In genomic region chr7:100888988-100889760, GRCh38 we compare ENCODE assay signal across 8 cellular contexts. TPM values are rescaled to one million over a fixed set of nuclear protein-coding genes. Genes with fewer than 3 reads are reported as not detected.
DNase-seq lines count a peak whose midpoint lies in the region; ATAC-seq and TF ChIP-seq lines count a peak whose summit lies in the region.

Gene UFSP1 (minus strand): TSS chr7:100889715. CDS start chr7:100889271, 444 bp downstream.

- H3K36me3 ChIP-seq in adrenal gland (replicated peaks in 1 of 2) = peaks cover 0 to 43% of the 10 kb centered on the region in 2 donors

- H3K9me3 ChIP-seq in adrenal gland (replicated peaks in 1 of 3) = no peaks in the 10 kb centered on the region

- DNase-seq in CMK (ENCODE audit: low read depth) (peak; percentile 89), HT-29 (ENCODE audit: low spot score) (peak; percentile 28), adrenal gland (peak in 3 of 7 donors; percentile 43 to 73 (median 67)), iris pigment epithelial cell (ENCODE audit: low read depth) (peak; percentile 11), NCI-H1105 (lab: John Stamatoyannopoulos, UW) (no peak), NCI-H1436 treated with DMSO at 0.1 percent for 48 hours (lab: John Stamatoyannopoulos, UW) (no peak)
- no peak for DNase-seq in stimulated activated naive CD8-positive, alpha-beta T cell treated with anti-CD3 and anti-CD28 coated beads, Interleukin-15, amount 100 ng/mL, for 72 hours

- peak within 1 kb of the TSS; percentile 15 to 65 (median 32) for H3K4me3 ChIP-seq in adrenal gland

- intact Hi-C loops in adrenal gland (cut with DNase I) = no loop called here

- 4 to 6% (median 4%) methylated on average over 13 to 71 of the region's 73 CpGs; no CpG with 5 or more reads in 1 of the 4 donors for WGBS in adrenal gland, 4 donors

- peak within 1 kb of the TSS; percentile 74 to 94 (median 81) for H3K27ac ChIP-seq in adrenal gland

- no peaks in the 10 kb centered on the region for H3K9me3 Mint-ChIP-seq in stimulated activated naive CD8-positive, alpha-beta T cell treated with anti-CD3 and anti-CD28 coated beads, Interleukin-15, amount 100 ng/mL, for 72 hours

- no peak for TF ChIP-seq POLR2A in adrenal gland (IDR thresholded peaks at IDR 0.05)

- H3K4me3 Mint-ChIP-seq in stimulated activated naive CD8-positive, alpha-beta T cell treated with anti-CD3 and anti-CD28 coated beads, Interleukin-15, amount 100 ng/mL, for 72 hours = peak within 1 kb of the TSS; percentile 82 to 94

- peak in 3 of 6 experiments; percentile 6 to 33 (median 21) for TF ChIP-seq CTCF in adrenal gland (IDR thresholded peaks at IDR 0.05)

- H3K4me1 Mint-ChIP-seq in stimulated activated naive CD8-positive, alpha-beta T cell treated with anti-CD3 and anti-CD28 coated beads, Interleukin-15, amount 100 ng/mL, for 72 hours = peaks cover 65% of the 10 kb centered on the region

- peaks cover 42% of the 10 kb centered on the region for H3K27me3 Mint-ChIP-seq in stimulated activated naive CD8-positive, alpha-beta T cell treated with anti-CD3 and anti-CD28 coated beads, Interleukin-15, amount 100 ng/mL, for 72 hours

- peaks cover 16 to 35% of the 10 kb centered on the region in 2 donors for H3K4me1 ChIP-seq in adrenal gland (replicated peaks in 1 of 2)

- H3K27me3 ChIP-seq in adrenal gland = no peaks in the 10 kb centered on the region

- peak within 1 kb of the TSS; percentile 28 to 87 for H3K27ac Mint-ChIP-seq in stimulated activated naive CD8-positive, alpha-beta T cell treated with anti-CD3 and anti-CD28 coated beads, Interleukin-15, amount 100 ng/mL, for 72 hours

- peak; percentile 38 for ATAC-seq in GM19452 (IDR thresholded peaks at IDR 0.05; ENCODE audit: unreplicated experiment)
- ATAC-seq in stimulated activated naive CD8-positive, alpha-beta T cell treated with anti-CD3 and anti-CD28 coated beads, Interleukin-15, amount 100 ng/mL, for 72 hours = peak; percentile 57

RNA-seq across cellular contexts. Expression of gene UFSP1, which starts in this region (rescaled TPM):
- total RNA-seq in HT-29 (2014; rRNA removed; shearing (Covaris generic)) = 30.4 and 31.0 TPM in 2 replicates
- total RNA-seq in adrenal gland = 10 to 100 TPM in 1 of 8 donors, 1 to 10 TPM in 7; 2.8 to 12.7 (median 5.9) TPM
- 1 to 10 TPM; 2.5 to 6.8 (median 6.5) TPM for polyA plus RNA-seq in adrenal gland

Comparison
In these comparisons a context has a peak if more than half of its experiments do, and no peak if none do; other contexts are left out.
1. DNase-seq: peak in CMK (single experiment), HT-29 (single experiment) and iris pigment epithelial cell (single experiment); none in stimulated activated naive CD8-positive, alpha-beta T cell treated with anti-CD3 and anti-CD28 coated beads, Interleukin-15, amount 100 ng/mL, for 72 hours (0 of 2), NCI-H1105 (single experiment) and NCI-H1436 treated with DMSO at 0.1 percent for 48 hours (single experiment).